ENCODE assay signal across 11 cellular contexts in the genomic region with DNA sequence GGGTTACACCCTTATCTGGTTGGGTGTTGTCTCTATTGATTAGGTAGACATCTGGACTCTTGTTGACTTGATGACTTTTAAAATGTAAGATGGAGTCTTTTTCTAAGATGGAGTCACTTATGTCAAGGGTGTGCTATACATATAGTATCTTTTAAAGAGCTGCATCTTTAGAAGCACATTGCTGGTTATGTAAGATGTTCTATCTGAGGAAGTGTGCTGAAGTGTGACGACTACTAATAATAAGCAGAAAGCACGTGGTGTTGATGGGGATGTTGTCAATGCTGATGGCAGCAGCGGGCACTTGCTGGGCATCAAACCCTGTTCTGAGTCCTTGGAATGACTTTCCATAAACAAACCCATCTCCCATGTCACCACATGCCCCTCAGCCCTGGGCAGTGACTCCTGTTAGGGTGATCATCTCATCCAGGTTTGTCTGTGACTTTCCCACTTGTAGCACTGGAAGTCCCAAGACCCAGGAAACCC.
DNase-seq lines count a peak whose midpoint lies in the region; ATAC-seq and TF ChIP-seq lines count a peak whose summit lies in the region.
"Had no signal": no experiment of that assay in that cellular context is flagged by ENCODE, and none has a peak within 500 bp of the region (broad histone marks: within the 10 kb centered on the region; RNA-seq: fewer than 3 reads in every experiment).

No MANE protein-coding gene starts in this region.

- H3K36me3 ChIP-seq in ACC112 (ENCODE audit: insufficient read depth, low read length) (no peaks in the 10 kb centered on the region), SJSA1 (no peaks in the 10 kb centered on the region), fibroblast of lung (ENCODE audit: control insufficient read depth, insufficient read depth, low read length) (no peaks in the 10 kb centered on the region), neutrophil (no peaks in the 10 kb centered on the region)

- ATAC-seq in GM21360 (IDR thresholded peaks at IDR 0.05; ENCODE audit: unreplicated experiment) = no peak
- ATAC-seq in stimulated activated naive CD8-positive, alpha-beta T cell treated with anti-CD3 and anti-CD28 coated beads, Interleukin-15, Interleukin-2, amounts not matched to agents 100 U/mL and 50 U/mL, for 24 hours = no peak
- ATAC-seq: activated CD8-positive, alpha-beta T cell treated with anti-CD3 and anti-CD28 coated beads, Interleukin-2, amount 10 ng/mL, durations not matched to agents 7 days and 5 days; left lobe of liver had no signal

- H3K27ac ChIP-seq in ACC112 (ENCODE audit: low read depth, low read length) (peak overlapping the region; percentile 87), SJSA1 (peak overlapping the region; percentile 86), fibroblast of lung (ENCODE audit: insufficient read depth, low read length) (peak overlapping the region; percentile 72), neutrophil (peak overlapping the region; percentile 90)

- no peak overlapping the region for H3K4me2 ChIP-seq in fibroblast of lung (ENCODE audit: extremely low read depth, insufficient read depth, low read length)

- H4K20me1 ChIP-seq in fibroblast of lung (ENCODE audit: control insufficient read depth, extremely low read depth, insufficient read depth, low read length) = no peaks in the 10 kb centered on the region

- H3K9ac ChIP-seq in fibroblast of lung (ENCODE audit: insufficient read depth, low read length) = no peak overlapping the region

- H2AFZ ChIP-seq in ACC112 (ENCODE audit: low read length, unreplicated experiment) (no peak overlapping the region), fibroblast of lung (ENCODE audit: low read length) (no peak overlapping the region)

- TF ChIP-seq CTCF in fibroblast of lung (conservative IDR thresholded peaks at IDR 0.05 in 1 of 2, IDR thresholded peaks at IDR 0.05 in 1 of 2; ENCODE audit: low read depth in 1 of 2, low read length in 2 of 2) = no peak
- TF ChIP-seq CTCF in neutrophil (IDR thresholded peaks at IDR 0.05) = no peak

- H3K9me3 ChIP-seq in SJSA1 (replicated peaks) = no peaks in the 10 kb centered on the region
- no peaks in the 10 kb centered on the region for H3K9me3 ChIP-seq in fibroblast of lung (ENCODE audit: control insufficient read depth, insufficient read depth, low read depth, low read length)
- H3K9me3 ChIP-seq in neutrophil = no peaks in the 10 kb centered on the region

- H3K4me3 ChIP-seq in ACC112 (ENCODE audit: low read depth, low read length) (no peak overlapping the region), SJSA1 (no peak overlapping the region), fibroblast of lung (replicated peaks in 1 of 4; ENCODE audit: control extremely low read depth in 1 of 4, insufficient read depth in 1 of 4, low read depth in 3 of 4, low read length in 4 of 4) (no peak overlapping the region), neutrophil (ENCODE audit: low read depth in 1 of 2, low read length in 1 of 2) (no peak overlapping the region)

- H3K4me1 ChIP-seq in ACC112 (ENCODE audit: control insufficient read depth, insufficient read depth, low read length, unreplicated experiment) = peaks cover 37% of the 10 kb centered on the region
- peaks cover 39% of the 10 kb centered on the region for H3K4me1 ChIP-seq in SJSA1 (replicated peaks)
- H3K4me1 ChIP-seq in fibroblast of lung (ENCODE audit: control insufficient read depth, extremely low read depth, insufficient read depth, low read length) = peaks cover 10% of the 10 kb centered on the region
- peaks cover 9 to 29% of the 10 kb centered on the region in 2 experiments for H3K4me1 ChIP-seq in neutrophil (ENCODE audit: control insufficient read depth in 1 of 2, insufficient read depth in 1 of 2, low read depth in 1 of 2, low read length in 1 of 2)

- no peaks in the 10 kb centered on the region for H3K27me3 ChIP-seq in ACC112 (ENCODE audit: insufficient read depth, low read length)
- H3K27me3 ChIP-seq in SJSA1 (replicated peaks) = no peaks in the 10 kb centered on the region; the same call in 1 of the 2 replicates
- H3K27me3 ChIP-seq in fibroblast of lung (ENCODE audit: control insufficient read depth, insufficient read depth, low read length) = no peaks in the 10 kb centered on the region
- H3K27me3 ChIP-seq in neutrophil = peaks cover 38% of the 10 kb centered on the region

- DNase-seq in SJSA1 (ENCODE audit: low read depth in 1 of 2, low spot score in 2 of 2) (peak in 1 of 2 experiments; percentile 51), fibroblast of lung (ENCODE audit: low read depth in 2 of 2) (peak in 1 of 2 donors; percentile 30), ureter (ENCODE audit: low spot score) (no peak)
- no peak for DNase-seq in stimulated activated CD4-positive, alpha-beta T cell treated with anti-CD3 and anti-CD28 coated beads, Interleukin-4, amount 100 ng/mL, for 1 hour
- DNase-seq in stimulated activated naive CD8-positive, alpha-beta T cell treated with anti-CD3 and anti-CD28 coated beads, Interleukin-15, Interleukin-2, amounts not matched to agents 100 U/mL and 50 U/mL, for 24 hours = no peak
- DNase-seq: activated CD8-positive, alpha-beta T cell treated with anti-CD3 and anti-CD28 coated beads, Interleukin-2, amount 10 ng/mL, durations not matched to agents 7 days and 5 days; NCI-H2081 treated with DMSO at 0.1 percent for 48 hours had no signal

- H3K79me2 ChIP-seq in ACC112 (ENCODE audit: control insufficient read depth, insufficient read depth, low read length, unreplicated experiment) (no peaks in the 10 kb centered on the region), fibroblast of lung (ENCODE audit: control insufficient read depth, insufficient read depth, low read length) (no peaks in the 10 kb centered on the region)
